13 cellular contexts compared by ENCODE assay signal in the genomic region with DNA sequence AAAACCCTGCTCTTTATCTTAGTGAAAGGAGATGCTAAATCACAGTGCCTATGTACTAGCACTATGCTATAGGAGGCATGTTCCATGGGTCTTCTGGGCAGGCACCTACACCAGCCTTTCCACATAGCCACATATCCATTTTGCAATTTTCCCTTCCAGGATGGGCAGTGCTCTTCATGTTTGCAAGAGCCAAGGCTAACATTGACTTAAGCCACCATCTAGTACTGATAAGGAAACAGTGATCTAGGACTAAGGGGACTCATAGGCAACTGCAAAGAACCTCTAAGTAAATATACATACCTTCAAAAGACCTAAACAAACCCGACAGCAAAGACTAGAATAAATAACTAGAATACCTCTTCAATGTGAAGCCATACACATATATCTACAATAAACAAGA.
DNase-seq lines count a peak whose midpoint lies in the region; ATAC-seq and TF ChIP-seq lines count a peak whose summit lies in the region.
"Had no signal": no experiment of that assay in that cellular context is flagged by ENCODE, and none has a peak within 500 bp of the region (broad histone marks: within the 10 kb centered on the region; RNA-seq: fewer than 3 reads in every experiment).

No MANE protein-coding gene starts in this region.

- H3K36me3 ChIP-seq in mucosa of descending colon (ENCODE audit: low read depth): no peaks in the 10 kb centered on the region
- H3K36me3 ChIP-seq: BLaER1 treated with 17β-estradiol and CSF1 and Interleukin-3, amounts not matched to agents 10 nM and 100 nM had no signal

- peaks cover 9% of the 10 kb centered on the region for H3K9me3 ChIP-seq in mucosa of descending colon
- H3K9me3 ChIP-seq: A549 had no signal

- ATAC-seq in mucosa of descending colon (peak; percentile 55), HG03280 (IDR thresholded peaks at IDR 0.05; ENCODE audit: unreplicated experiment) (no peak)
- ATAC-seq: A549; CD8-positive, alpha-beta T cell had no signal

- DNase-seq in DMS53 treated with DMSO at 0.1 percent for 48 hours (lab: John Stamatoyannopoulos, UW; ENCODE audit: unreplicated experiment) (peak; percentile 4), mucosa of descending colon (no peak), 8988T (no peak), dedifferentiated amniotic fluid mesenchymal stem cell (ENCODE audit: extremely low spot score) (no peak)
- DNase-seq: AML-193; Calu3; CD4-positive, alpha-beta T cell; CD8-positive, alpha-beta T cell; DMS79 treated with DMSO at 0.1 percent for 48 hours; GF-D8 had no signal

- no peaks in the 10 kb centered on the region for H3K4me1 ChIP-seq in mucosa of descending colon (ENCODE audit: low read depth)
- H3K4me1 ChIP-seq: A549; BLaER1 treated with 17β-estradiol and CSF1 and Interleukin-3, amounts not matched to agents 10 nM and 100 nM had no signal

- no peak for TF ChIP-seq CTCF in mucosa of descending colon (IDR thresholded peaks at IDR 0.05)

- intact Hi-C loops in mucosa of descending colon (cut with DNase I, micrococcal nuclease): no loop called here

- H3K4me3 ChIP-seq in mucosa of descending colon: no peak overlapping the region
- H3K4me3 ChIP-seq: A549; BLaER1 treated with 17β-estradiol and CSF1 and Interleukin-3, amounts not matched to agents 10 nM and 100 nM had no signal
